ENCODE assay signal across 1 cellular context in the genomic region with DNA sequence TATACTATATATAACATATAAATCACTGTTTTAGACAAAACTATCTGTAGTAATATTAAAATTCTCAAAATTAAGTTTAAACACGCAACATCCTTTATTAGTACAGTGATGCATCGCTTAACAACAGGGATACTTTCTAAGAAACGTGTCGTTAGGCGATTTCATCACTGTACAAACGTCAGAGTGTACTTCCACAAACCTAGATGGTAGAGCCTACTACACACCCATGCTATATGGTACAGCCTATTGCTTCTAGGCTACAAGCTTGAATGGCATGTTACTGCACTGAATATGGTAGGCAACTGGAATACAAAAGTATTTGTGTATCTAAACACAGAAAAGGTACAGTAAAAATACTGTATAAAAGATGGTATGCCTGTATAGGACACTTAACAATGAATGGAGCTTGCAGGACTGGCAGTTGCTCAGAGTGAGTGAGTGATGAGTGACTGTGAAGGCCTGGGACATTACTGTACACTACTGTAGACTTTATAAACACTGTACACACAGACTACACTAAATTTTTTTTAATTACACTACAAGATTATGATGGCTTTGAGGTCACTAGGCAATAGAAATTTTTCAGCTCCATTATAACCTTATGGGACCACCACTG.
TF ChIP-seq lines count a peak whose summit lies in the region.

No MANE protein-coding gene starts in this region.

TF ChIP-seq in K562, 482 proteins besides CTCF, POLR2A, EP300 and RAD21 (continued from another document):
- TF ChIP-seq AFF1 (IDR thresholded peaks at IDR 0.05; ENCODE audit: low read depth in 1 of 2, partially characterized antibody in 2 of 2) (no peak), ZNF75A (CRISPR knock-in tag; IDR thresholded peaks at IDR 0.05) (no peak)
